In the genomic region with DNA sequence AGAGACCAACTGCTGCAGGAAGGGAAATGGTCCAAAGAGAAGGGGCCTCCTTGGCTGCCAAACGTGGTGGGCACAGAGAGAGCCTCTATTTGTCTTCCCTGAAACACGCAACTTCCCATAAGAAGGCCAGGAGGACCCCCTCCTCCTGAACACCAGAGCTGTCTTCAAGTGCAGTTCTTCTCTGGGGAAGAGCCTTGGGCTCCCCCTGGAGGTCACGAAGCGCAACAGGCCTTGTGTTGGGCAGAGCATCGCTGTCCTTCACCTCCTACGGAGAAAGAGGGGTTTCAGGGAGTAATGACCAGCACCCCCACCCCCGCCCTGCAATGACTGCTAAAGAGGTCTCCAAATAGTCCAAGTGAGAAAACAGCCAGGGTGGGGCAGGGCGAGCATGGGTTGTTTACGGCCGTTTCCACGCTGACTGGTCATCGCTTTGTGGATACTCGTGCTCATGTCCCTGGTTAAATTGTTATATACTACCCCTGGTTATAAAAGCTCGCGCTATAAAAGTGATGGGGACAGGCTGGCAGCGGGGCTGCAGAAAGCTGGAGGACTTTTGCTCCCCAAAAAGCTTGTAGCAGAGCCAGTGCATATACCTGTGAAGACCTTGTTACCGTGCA, we compare ENCODE assay signal across 8 cellular contexts.
A peak's percentile ranks its signal among the peaks of the same experiment; 100 is the strongest.
DNase-seq lines count a peak whose midpoint lies in the region; FAIRE-seq and TF ChIP-seq lines count a peak whose summit lies in the region.

No MANE protein-coding gene starts in this region.

- TF ChIP-seq CTCF in HFFc6 (IDR thresholded peaks at IDR 0.05), result peak; percentile 89

- no peak overlapping the region for H3K4me3 Mint-ChIP-seq in HFFc6

- H3K27ac Mint-ChIP-seq in HFFc6, result no peak overlapping the region

- no peaks in the 10 kb centered on the region for H3K9me3 Mint-ChIP-seq in HFFc6

- no peaks in the 10 kb centered on the region for H3K4me1 Mint-ChIP-seq in HFFc6 (ENCODE audit: low read depth)

- no peak overlapping the region for H3K27ac ChIP-seq in effector memory CD4-positive, alpha-beta T cell (ENCODE audit: insufficient read depth, low read length, poor library complexity, severe bottlenecking)

- no peaks in the 10 kb centered on the region for H3K27me3 ChIP-seq in effector memory CD4-positive, alpha-beta T cell (replicated peaks; ENCODE audit: control insufficient read depth, insufficient read depth, low read length, poor library complexity, severe bottlenecking)

- in situ Hi-C loops in Caki2 (cut with HindIII; ENCODE audit: low pct_unique_long_range_greater_than_20kb, low sequenced_read_pairs), result no loop called here

- DNase-seq in Caki2 (ENCODE audit: low read depth) (peak; percentile 5), HFFc6 (no peak), T-helper 9 cell (peak; percentile 1), erythroblast (lab: John Stamatoyannopoulos, UW) (peak; percentile 41 to 59), pons (ENCODE audit: low spot score) (peak; percentile 18), GOT3 (lab: John Stamatoyannopoulos, UW) (no peak), RCC 7860 (ENCODE audit: low spot score) (no peak)
- DNase-seq in effector memory CD4-positive, alpha-beta T cell, result no peak

- peaks cover 1% of the 10 kb centered on the region for H3K27me3 Mint-ChIP-seq in HFFc6 (ENCODE audit: insufficient read depth)

- H3K9me3 ChIP-seq in effector memory CD4-positive, alpha-beta T cell (ENCODE audit: control insufficient read depth, low read length), result no peaks in the 10 kb centered on the region

- H3K4me1 ChIP-seq in effector memory CD4-positive, alpha-beta T cell (ENCODE audit: control insufficient read depth, insufficient read depth, low read length, poor library complexity, severe bottlenecking), result no peaks in the 10 kb centered on the region

- no peak for FAIRE-seq in RCC 7860 (lab: Jason Lieb, UNC)

- H3K36me3 Mint-ChIP-seq in HFFc6 (ENCODE audit: low read depth), result no peaks in the 10 kb centered on the region

- H3K4me3 ChIP-seq in effector memory CD4-positive, alpha-beta T cell (ENCODE audit: insufficient read depth, low read depth, low read length, poor library complexity, severe bottlenecking), result no peak overlapping the region

- TF ChIP-seq POLR2A in erythroblast (IDR thresholded peaks at IDR 0.05; ENCODE audit: low read length), result no peak

- H3K36me3 ChIP-seq in effector memory CD4-positive, alpha-beta T cell (ENCODE audit: control insufficient read depth, insufficient read depth, low read length), result no peaks in the 10 kb centered on the region

Comparison
In these comparisons a context has a peak if more than half of its experiments do, and no peak if none do; other contexts are left out.
1. DNase-seq: peak in Caki2 (single experiment), T-helper 9 cell (single experiment), erythroblast (2 of 2) and pons (single experiment); none in HFFc6 (single experiment), GOT3 (single experiment), RCC 7860 (single experiment) and effector memory CD4-positive, alpha-beta T cell (0 of 3).